12 cellular contexts compared by ENCODE assay signal in genomic region chr10:26780106-26780792, GRCh38.
DNase-seq lines count a peak whose midpoint lies in the region; ATAC-seq and TF ChIP-seq lines count a peak whose summit lies in the region.
"Had no signal": no experiment of that assay in that cellular context is flagged by ENCODE, and none has a peak within 500 bp of the region (broad histone marks: within the 10 kb centered on the region; RNA-seq: fewer than 3 reads in every experiment).

No MANE protein-coding gene starts in this region.

- H3K4me3 ChIP-seq in HUES48 (ENCODE audit: low read depth, low read length) (no peak overlapping the region), epithelial cell of proximal tubule (ENCODE audit: low read depth, low read length) (no peak overlapping the region)

- peaks cover 30% of the 10 kb centered on the region for H3K4me1 ChIP-seq in HUES48 (ENCODE audit: control insufficient read depth, insufficient read depth, low read length)

- H3K36me3 ChIP-seq in HUES48 (ENCODE audit: control insufficient read depth, insufficient read depth, low read length) = no peaks in the 10 kb centered on the region

- H3K27me3 ChIP-seq in HUES48 (ENCODE audit: control insufficient read depth, insufficient read depth, low read length) = no peaks in the 10 kb centered on the region

- H3K4me1 Mint-ChIP-seq in stimulated activated naive CD8-positive, alpha-beta T cell treated with anti-CD3 and anti-CD28 coated beads, Interleukin-15, Interleukin-2, amounts not matched to agents 100 ng/mL and 50 ng/mL, for 24 hours (ENCODE audit: low read depth) = peaks cover 78% of the 10 kb centered on the region
- peaks cover 77% of the 10 kb centered on the region for H3K4me1 Mint-ChIP-seq in stimulated activated naive CD8-positive, alpha-beta T cell treated with anti-CD3 and anti-CD28 coated beads, Interleukin-15, amount 100 ng/mL, for 72 hours

- no peaks in the 10 kb centered on the region for H3K9me3 ChIP-seq in HUES48 (ENCODE audit: control insufficient read depth, insufficient read depth, low read length)

- TF ChIP-seq CTCF in epithelial cell of proximal tubule (conservative IDR thresholded peaks at IDR 0.05; ENCODE audit: low read depth, low read length) = no peak

- H3K27ac ChIP-seq in HUES48 (ENCODE audit: low read depth, low read length) = peak overlapping the region; percentile 93
- H3K27ac ChIP-seq: C4-2B had no signal

- no peak overlapping the region for H3K4me3 Mint-ChIP-seq in stimulated activated naive CD8-positive, alpha-beta T cell treated with anti-CD3 and anti-CD28 coated beads, Interleukin-15, Interleukin-2, amounts not matched to agents 100 ng/mL and 50 ng/mL, for 24 hours
- no peak overlapping the region for H3K4me3 Mint-ChIP-seq in stimulated activated naive CD8-positive, alpha-beta T cell treated with anti-CD3 and anti-CD28 coated beads, Interleukin-15, amount 100 ng/mL, for 72 hours
- H3K4me3 Mint-ChIP-seq: neural crest cell had no signal

- DNase-seq in stimulated activated naive CD8-positive, alpha-beta T cell treated with anti-CD3 and anti-CD28 coated beads, Interleukin-15, amount 100 ng/mL, for 72 hours = no peak
- peak; percentile 12 for DNase-seq in epithelial cell of proximal tubule (ENCODE audit: low read depth)
- no peak for DNase-seq in LoVo (ENCODE audit: low spot score)
- DNase-seq in NCI-H2081 (lab: John Stamatoyannopoulos, UW) = no peak
- DNase-seq in hepatic stellate cell (ENCODE audit: low spot score) = no peak
- no peak for DNase-seq in SW 1271 (lab: John Stamatoyannopoulos, UW)
- DNase-seq: KBM-7, NCI-H524 had no signal

- H3K27me3 Mint-ChIP-seq in stimulated activated naive CD8-positive, alpha-beta T cell treated with anti-CD3 and anti-CD28 coated beads, Interleukin-15, Interleukin-2, amounts not matched to agents 100 ng/mL and 50 ng/mL, for 24 hours = no peaks in the 10 kb centered on the region
- no peaks in the 10 kb centered on the region for H3K27me3 Mint-ChIP-seq in stimulated activated naive CD8-positive, alpha-beta T cell treated with anti-CD3 and anti-CD28 coated beads, Interleukin-15, amount 100 ng/mL, for 72 hours

- no peaks in the 10 kb centered on the region for H3K9me3 Mint-ChIP-seq in stimulated activated naive CD8-positive, alpha-beta T cell treated with anti-CD3 and anti-CD28 coated beads, Interleukin-15, Interleukin-2, amounts not matched to agents 100 ng/mL and 50 ng/mL, for 24 hours
- H3K9me3 Mint-ChIP-seq in stimulated activated naive CD8-positive, alpha-beta T cell treated with anti-CD3 and anti-CD28 coated beads, Interleukin-15, amount 100 ng/mL, for 72 hours = no peaks in the 10 kb centered on the region
- H3K9me3 Mint-ChIP-seq: neural crest cell had no signal

- no peak for ATAC-seq in stimulated activated naive CD8-positive, alpha-beta T cell treated with anti-CD3 and anti-CD28 coated beads, Interleukin-15, amount 100 ng/mL, for 72 hours

- H3K9ac ChIP-seq in HUES48 (ENCODE audit: low read depth, low read length) = peak overlapping the region; percentile 15; the same call in 1 of the 2 replicates

- peak overlapping the region; percentile 59 for H3K27ac Mint-ChIP-seq in stimulated activated naive CD8-positive, alpha-beta T cell treated with anti-CD3 and anti-CD28 coated beads, Interleukin-15, Interleukin-2, amounts not matched to agents 100 ng/mL and 50 ng/mL, for 24 hours
- H3K27ac Mint-ChIP-seq in stimulated activated naive CD8-positive, alpha-beta T cell treated with anti-CD3 and anti-CD28 coated beads, Interleukin-15, amount 100 ng/mL, for 72 hours = no peak overlapping the region

- peaks cover 17% of the 10 kb centered on the region for H3K36me3 Mint-ChIP-seq in stimulated activated naive CD8-positive, alpha-beta T cell treated with anti-CD3 and anti-CD28 coated beads, Interleukin-15, Interleukin-2, amounts not matched to agents 100 ng/mL and 50 ng/mL, for 24 hours (ENCODE audit: low read depth)
